ENCODE assay signal across 1 cellular context in the genomic region with DNA sequence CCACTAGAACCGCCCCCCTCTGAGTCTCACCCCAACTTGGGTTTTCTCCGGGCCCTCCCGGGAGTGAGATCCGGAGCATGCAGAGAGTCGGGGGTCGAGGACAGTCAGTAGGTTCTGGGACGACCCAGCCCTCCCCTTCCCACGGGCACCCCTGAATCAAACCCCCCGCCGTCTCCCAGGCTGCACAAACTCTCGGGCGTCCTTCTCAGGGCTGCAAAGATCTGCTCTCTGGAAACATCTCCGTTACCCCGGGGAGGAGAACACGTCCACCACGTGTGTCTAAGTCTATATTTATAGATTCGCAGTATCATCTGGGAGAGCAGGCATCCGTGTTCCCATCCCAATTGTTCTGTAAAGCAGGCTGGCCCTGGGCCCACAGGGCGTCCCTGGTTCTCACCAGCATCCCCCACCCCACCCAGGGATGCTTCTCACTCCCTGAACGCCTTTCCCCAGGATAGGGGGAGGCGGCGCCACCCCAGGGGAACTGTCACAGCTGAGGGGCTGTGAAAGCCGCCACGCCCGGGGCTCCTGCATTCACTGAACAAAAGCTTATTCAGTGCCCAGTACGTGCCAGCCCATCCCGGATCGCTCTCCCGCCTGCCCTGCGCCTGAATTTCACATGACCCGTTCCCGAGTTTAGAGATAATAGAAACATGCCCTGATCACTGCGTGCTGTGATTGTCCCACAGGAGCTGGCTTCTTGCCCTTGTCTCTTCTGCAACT.
TF ChIP-seq lines count a peak whose summit lies in the region.

No MANE protein-coding gene starts in this region.

TF ChIP-seq in HepG2, 621 proteins besides CTCF, POLR2A, EP300 and RAD21:
- peak; percentile 42 for TF ChIP-seq AGO1 (IDR thresholded peaks at IDR 0.05; ENCODE audit: low read depth, low read length, poor library complexity, severe bottlenecking)
- no peak for TF ChIP-seq MAZ (IDR thresholded peaks at IDR 0.05; ENCODE audit: borderline replicate concordance, low read depth, low read length)
- no peak for TF ChIP-seq MAZ (CRISPR knock-in tag; IDR thresholded peaks at IDR 0.05; ENCODE audit: low read depth)
- no peak for TF ChIP-seq ZNF790 (CRISPR knock-in tag; IDR thresholded peaks at IDR 0.05; ENCODE audit: borderline replicate concordance)
- TF ChIP-seq PRPF4 (IDR thresholded peaks at IDR 0.05; ENCODE audit: low read depth, low read length, poor library complexity, severe bottlenecking) = no peak
- TF ChIP-seq, protein P1, sequence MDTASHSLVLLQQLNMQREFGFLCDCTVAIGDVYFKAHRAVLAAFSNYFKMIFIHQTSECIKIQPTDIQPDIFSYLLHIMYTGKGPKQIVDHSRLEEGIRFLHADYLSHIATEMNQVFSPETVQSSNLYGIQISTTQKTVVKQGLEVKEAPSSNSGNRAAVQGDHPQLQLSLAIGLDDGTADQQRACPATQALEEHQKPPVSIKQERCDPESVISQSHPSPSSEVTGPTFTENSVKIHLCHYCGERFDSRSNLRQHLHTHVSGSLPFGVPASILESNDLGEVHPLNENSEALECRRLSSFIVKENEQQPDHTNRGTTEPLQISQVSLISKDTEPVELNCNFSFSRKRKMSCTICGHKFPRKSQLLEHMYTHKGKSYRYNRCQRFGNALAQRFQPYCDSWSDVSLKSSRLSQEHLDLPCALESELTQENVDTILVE (CRISPR knock-in tag; IDR thresholded peaks at IDR 0.05) = no peak
TF ChIP-seq in HepG2: peak in this region for 1.
